Comparison of ENCODE assay signal across 1 cellular context in genomic region chr1:91803133-91803532, GRCh38.
TF ChIP-seq lines count a peak whose summit lies in the region.

No MANE protein-coding gene starts in this region.

TF ChIP-seq in WTC11, 78 proteins besides CTCF, POLR2A, EP300 and RAD21 (continued from another document):
- TF ChIP-seq, protein P1, sequence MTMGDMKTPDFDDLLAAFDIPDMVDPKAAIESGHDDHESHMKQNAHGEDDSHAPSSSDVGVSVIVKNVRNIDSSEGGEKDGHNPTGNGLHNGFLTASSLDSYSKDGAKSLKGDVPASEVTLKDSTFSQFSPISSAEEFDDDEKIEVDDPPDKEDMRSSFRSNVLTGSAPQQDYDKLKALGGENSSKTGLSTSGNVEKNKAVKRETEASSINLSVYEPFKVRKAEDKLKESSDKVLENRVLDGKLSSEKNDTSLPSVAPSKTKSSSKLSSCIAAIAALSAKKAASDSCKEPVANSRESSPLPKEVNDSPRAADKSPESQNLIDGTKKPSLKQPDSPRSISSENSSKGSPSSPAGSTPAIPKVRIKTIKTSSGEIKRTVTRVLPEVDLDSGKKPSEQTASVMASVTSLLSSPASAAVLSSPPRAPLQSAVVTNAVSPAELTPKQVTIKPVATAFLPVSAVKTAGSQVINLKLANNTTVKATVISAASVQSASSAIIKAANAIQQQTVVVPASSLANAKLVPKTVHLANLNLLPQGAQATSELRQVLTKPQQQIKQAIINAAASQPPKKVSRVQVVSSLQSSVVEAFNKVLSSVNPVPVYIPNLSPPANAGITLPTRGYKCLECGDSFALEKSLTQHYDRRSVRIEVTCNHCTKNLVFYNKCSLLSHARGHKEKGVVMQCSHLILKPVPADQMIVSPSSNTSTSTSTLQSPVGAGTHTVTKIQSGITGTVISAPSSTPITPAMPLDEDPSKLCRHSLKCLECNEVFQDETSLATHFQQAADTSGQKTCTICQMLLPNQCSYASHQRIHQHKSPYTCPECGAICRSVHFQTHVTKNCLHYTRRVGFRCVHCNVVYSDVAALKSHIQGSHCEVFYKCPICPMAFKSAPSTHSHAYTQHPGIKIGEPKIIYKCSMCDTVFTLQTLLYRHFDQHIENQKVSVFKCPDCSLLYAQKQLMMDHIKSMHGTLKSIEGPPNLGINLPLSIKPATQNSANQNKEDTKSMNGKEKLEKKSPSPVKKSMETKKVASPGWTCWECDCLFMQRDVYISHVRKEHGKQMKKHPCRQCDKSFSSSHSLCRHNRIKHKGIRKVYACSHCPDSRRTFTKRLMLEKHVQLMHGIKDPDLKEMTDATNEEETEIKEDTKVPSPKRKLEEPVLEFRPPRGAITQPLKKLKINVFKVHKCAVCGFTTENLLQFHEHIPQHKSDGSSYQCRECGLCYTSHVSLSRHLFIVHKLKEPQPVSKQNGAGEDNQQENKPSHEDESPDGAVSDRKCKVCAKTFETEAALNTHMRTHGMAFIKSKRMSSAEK (CRISPR knock-in tag; IDR thresholded peaks at IDR 0.05; ENCODE audit: borderline replicate concordance), result no peak
- no peak for TF ChIP-seq ARID4B (CRISPR knock-in tag; IDR thresholded peaks at IDR 0.05; ENCODE audit: borderline replicate concordance)
- no peak for TF ChIP-seq NFYB (CRISPR knock-in tag; conservative IDR thresholded peaks at IDR 0.05; ENCODE audit: low read depth)
